ENCODE assay signal across 9 cellular contexts in genomic region chr10:87868277-87868676, GRCh38. TPM values are rescaled to one million over a fixed set of nuclear protein-coding genes. Genes with fewer than 3 reads are reported as not detected.
A peak's percentile ranks its signal among the peaks of the same experiment; 100 is the strongest.
DNase-seq lines count a peak whose midpoint lies in the region; ATAC-seq and TF ChIP-seq lines count a peak whose summit lies in the region.
"Had no signal": no experiment of that assay in that cellular context is flagged by ENCODE, and none has a peak within 500 bp of the region (broad histone marks: within the 10 kb centered on the region; RNA-seq: fewer than 3 reads in every experiment).

No MANE protein-coding gene starts in this region.

- intact Hi-C loops in PC-3 (cut with micrococcal nuclease), result no loop called here

- no TSS peak for BruUV-seq in PC-3 (replicated peaks; lab: Mats Ljungman, UMichigan)

- H3K9ac ChIP-seq in ES-I3 (ENCODE audit: low read depth, low read length) (peak overlapping the region; percentile 23), PC-3 (ENCODE audit: low read length) (peak overlapping the region; percentile 95), rectal smooth muscle tissue (ENCODE audit: low read length) (no peak overlapping the region)

- H3K9me2 ChIP-seq in PC-3 (replicated peaks; ENCODE audit: low read length), result no peaks in the 10 kb centered on the region

- H4K20me1 ChIP-seq in PC-3 (ENCODE audit: low read length), result peaks cover 43% of the 10 kb centered on the region

- H3K27ac ChIP-seq in PC-3 (ENCODE audit: low read length), result 0 out of 2 replicates have a peak overlapping the region, but pooled peaks have one; percentile 2
- no peak overlapping the region for H3K27ac ChIP-seq in rectal smooth muscle tissue (ENCODE audit: low read depth, low read length)

- H3K4me1 ChIP-seq in ES-I3 (ENCODE audit: insufficient read depth, low read length) (0 out of 2 replicates have a peak, but pooled peaks cover 6% of the 10 kb centered on the region), PC-3 (ENCODE audit: insufficient read depth, low read length) (peaks cover 18% of the 10 kb centered on the region; the same call in 1 of the 2 replicates), rectal smooth muscle tissue (ENCODE audit: control insufficient read depth, insufficient read depth, low read length) (peaks cover 3% of the 10 kb centered on the region)

- peak; percentile 1 for DNase-seq in PC-3
- no peak for DNase-seq in epithelial cell of esophagus (ENCODE audit: low read depth)
- DNase-seq in NCI-H1092 treated with DMSO at 0.1 percent for 48 hours (lab: John Stamatoyannopoulos, UW), result no peak
- no peak for DNase-seq in stimulated activated CD4-positive, alpha-beta T cell treated with anti-CD3 and anti-CD28 coated beads, Interleukin-12 subunit alpha, Interleukin-12 subunit beta, amount 100 ng/mL, for 4 hours
- DNase-seq in NCI-H510A (lab: John Stamatoyannopoulos, UW), result no peak
- DNase-seq: NCI-H1092 had no signal

- CTCF ChIA-PET in PC-3 (lab: Charles Lee), result no interaction called here

- peak overlapping the region; percentile 94 for H3K4me3 ChIP-seq in PC-3 (ENCODE audit: low read length)
- peak overlapping the region; percentile 88 for H3K4me3 ChIP-seq in epithelial cell of esophagus (ENCODE audit: low read length)
- peak overlapping the region; percentile 37 for H3K4me3 ChIP-seq in rectal smooth muscle tissue (ENCODE audit: low read length)

- H3K9me3 ChIP-seq in ES-I3 (ENCODE audit: control insufficient read depth, insufficient read depth, low read length), result no peaks in the 10 kb centered on the region
- H3K9me3 ChIP-seq in PC-3 (ENCODE audit: low read length), result no peaks in the 10 kb centered on the region

- H3K4me2 ChIP-seq in PC-3 (ENCODE audit: low read length), result peak overlapping the region; percentile 86

- peaks cover 92% of the 10 kb centered on the region for H3K79me2 ChIP-seq in PC-3 (ENCODE audit: low read length)

- POLR2A ChIA-PET in PC-3 (lab: Charles Lee; ENCODE audit: unreplicated experiment), result no interaction called here

- H3K27me3 ChIP-seq in PC-3 (ENCODE audit: low read length), result no peaks in the 10 kb centered on the region
- no peaks in the 10 kb centered on the region for H3K27me3 ChIP-seq in rectal smooth muscle tissue (ENCODE audit: control insufficient read depth, insufficient read depth, low read length)

- no peak for ATAC-seq in PC-3
- no peak for ATAC-seq in HG03039 (IDR thresholded peaks at IDR 0.05; ENCODE audit: unreplicated experiment)

- H3F3A ChIP-seq in PC-3 (ENCODE audit: low read length, unreplicated experiment), result no peaks in the 10 kb centered on the region

- TF ChIP-seq CTCF in PC-3 (conservative IDR thresholded peaks at IDR 0.05; ENCODE audit: low read depth, low read length) (no peak), epithelial cell of esophagus (IDR thresholded peaks at IDR 0.05; ENCODE audit: insufficient read depth, low read depth, low read length, missing control alignments) (no peak)

- H2AFZ ChIP-seq in PC-3 (ENCODE audit: low read length), result no peak overlapping the region

- H3K36me3 ChIP-seq in ES-I3 (ENCODE audit: insufficient read depth, low read length), result no peaks in the 10 kb centered on the region
- no peaks in the 10 kb centered on the region for H3K36me3 ChIP-seq in PC-3 (ENCODE audit: low read depth, low read length)
- no peaks in the 10 kb centered on the region for H3K36me3 ChIP-seq in rectal smooth muscle tissue (ENCODE audit: control insufficient read depth, insufficient read depth, low read length)

RNA-seq across cellular contexts. Expression of gene PTEN, which starts 4.9 kb away (rescaled TPM):
- 7.8 and 18.5 TPM in 2 replicates for total RNA-seq in PC-3 (2014; rRNA removed)

RNA-seq across cellular contexts. Expression of gene KLLN, which starts 4.9 kb away (rescaled TPM):
- total RNA-seq in PC-3 (2014; rRNA removed), result 0.15 and 0.23 TPM in 2 replicates

RNA-seq across cellular contexts. Expression of gene ATAD1, which starts 50.3 kb away (rescaled TPM):
- 14.9 and 15.7 TPM in 2 replicates for total RNA-seq in PC-3 (2014; rRNA removed)

Comparison
In these comparisons a context has a peak if more than half of its experiments do, and no peak if none do; other contexts are left out.
1. H3K4me3 ChIP-seq: peak in every context shown above with its lines; median percentile 94 in PC-3; 88 in epithelial cell of esophagus; 37 in rectal smooth muscle tissue.